In the genomic region with DNA sequence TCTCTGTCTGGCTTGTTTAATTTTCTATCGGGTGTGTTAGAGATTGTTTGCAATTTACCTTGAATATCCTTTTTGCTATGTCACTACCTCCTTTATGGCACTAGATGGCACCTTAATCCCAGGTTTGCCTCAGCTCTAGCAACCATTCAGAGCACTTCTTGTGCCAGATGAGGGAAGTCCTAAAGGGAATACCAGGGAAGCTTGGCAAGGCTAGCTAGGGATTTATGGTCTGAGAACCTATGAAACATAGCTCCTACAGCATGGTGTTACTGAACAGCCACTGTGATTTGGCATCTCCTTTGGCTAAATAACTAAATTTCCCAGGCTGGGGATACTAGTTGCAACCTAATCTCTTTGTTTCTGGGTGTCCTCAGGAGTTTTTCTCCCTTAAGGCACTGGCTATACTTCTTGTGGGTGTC, we compare ENCODE assay signal across 8 cellular contexts.
DNase-seq lines count a peak whose midpoint lies in the region; ATAC-seq, FAIRE-seq and TF ChIP-seq lines count a peak whose summit lies in the region.

No MANE protein-coding gene starts in this region.

- DNase-seq in Caki2 (ENCODE audit: low read depth) (peak; percentile 48), GM19238 (ENCODE audit: insufficient read length, low spot score) (peak; percentile 26), NCI-H2107 treated with DMSO at 0.1 percent for 48 hours (lab: John Stamatoyannopoulos, UW; ENCODE audit: unreplicated experiment) (peak; percentile 92), endothelial cell (ENCODE audit: low spot score) (peak; percentile 34), mesothelial cell of epicardium (ENCODE audit: low spot score in 2 of 2, unreplicated experiment in 2 of 2) (no peak), upper lobe of left lung (peak in 1 of 2 donors; percentile 30)

- H3K27ac Mint-ChIP-seq in endothelial cell (ENCODE audit: unreplicated experiment), result no peak overlapping the region
- H3K27ac Mint-ChIP-seq in mesothelial cell of epicardium, result no peak overlapping the region

- TF ChIP-seq CTCF in endothelial cell (IDR thresholded peaks at IDR 0.05; ENCODE audit: unreplicated experiment) (peak; percentile 51), mesothelial cell of epicardium (IDR thresholded peaks at IDR 0.05; ENCODE audit: unreplicated experiment) (peak; percentile 60), upper lobe of left lung (IDR thresholded peaks at IDR 0.05) (peak; percentile 65 to 88 (median 80))

- H3K9me3 Mint-ChIP-seq in endothelial cell (ENCODE audit: unreplicated experiment) (no peaks in the 10 kb centered on the region), mesothelial cell of epicardium (peaks cover 14% of the 10 kb centered on the region)

- no peak overlapping the region for H3K4me3 ChIP-seq in upper lobe of left lung

- peaks cover 0 to 7% (median 0%) of the 10 kb centered on the region in 4 donors for H3K9me3 ChIP-seq in upper lobe of left lung

- in situ Hi-C loops in Caki2 (cut with HindIII; ENCODE audit: low pct_unique_long_range_greater_than_20kb, low sequenced_read_pairs), result no loop called here

- peak; percentile 88 for FAIRE-seq in TTC549 (lab: Jason Lieb, UNC)

- H3K4me1 Mint-ChIP-seq in endothelial cell (ENCODE audit: unreplicated experiment), result peaks cover 4% of the 10 kb centered on the region
- H3K4me1 Mint-ChIP-seq in mesothelial cell of epicardium, result peaks cover 3% of the 10 kb centered on the region

- H3K27me3 ChIP-seq in upper lobe of left lung, result no peaks in the 10 kb centered on the region

- TF ChIP-seq POLR2A in upper lobe of left lung (IDR thresholded peaks at IDR 0.05), result no peak

- no peak for TF ChIP-seq EP300 in upper lobe of left lung (IDR thresholded peaks at IDR 0.05)

- H3K36me3 Mint-ChIP-seq in endothelial cell (ENCODE audit: low read depth, unreplicated experiment) (no peaks in the 10 kb centered on the region), mesothelial cell of epicardium (no peaks in the 10 kb centered on the region)

- no peaks in the 10 kb centered on the region for H3K27me3 Mint-ChIP-seq in endothelial cell (ENCODE audit: unreplicated experiment)
- peaks cover 7% of the 10 kb centered on the region for H3K27me3 Mint-ChIP-seq in mesothelial cell of epicardium (ENCODE audit: low read depth)

- 0 to 6% methylated on average over 1 of the region's 1 CpG for WGBS in upper lobe of left lung, 2 donors

- H3K4me1 ChIP-seq in upper lobe of left lung, result no peaks in the 10 kb centered on the region

- ATAC-seq in HG03135 (IDR thresholded peaks at IDR 0.05; ENCODE audit: unreplicated experiment), result peak; percentile 87
- peak; percentile 77 to 95 for ATAC-seq in upper lobe of left lung (ENCODE audit: low FRiP score in 2 of 2)

- no peak overlapping the region for H3K27ac ChIP-seq in upper lobe of left lung

- no peaks in the 10 kb centered on the region for H3K36me3 ChIP-seq in upper lobe of left lung

- H3K4me3 Mint-ChIP-seq in endothelial cell (ENCODE audit: unreplicated experiment) (no peak overlapping the region), mesothelial cell of epicardium (no peak overlapping the region)

Comparison
In these comparisons a context has a peak if more than half of its experiments do, and no peak if none do; other contexts are left out.
1. DNase-seq: peak in Caki2 (single experiment), GM19238 (single experiment), NCI-H2107 treated with DMSO at 0.1 percent for 48 hours (single experiment) and endothelial cell (single experiment); none in mesothelial cell of epicardium (0 of 2).
2. Peak in every context shown above with its lines, with median percentiles within 50 percentile points of each other: CTCF ChIP-seq.